2 cellular contexts compared by ENCODE assay signal in genomic region chr19:6228523-6229215, GRCh38.
TF ChIP-seq lines count a peak whose summit lies in the region.

No MANE protein-coding gene starts in this region.

TF ChIP-seq in H1, 55 proteins besides CTCF, POLR2A, EP300 and RAD21:
- TF ChIP-seq SAP30 (IDR thresholded peaks at IDR 0.05; ENCODE audit: insufficient read depth, insufficient replicate concordance, low read length) (no peak), YY1 (IDR thresholded peaks at IDR 0.05; ENCODE audit: low read depth, low read length) (no peak), SRF (IDR thresholded peaks at IDR 0.05; ENCODE audit: low read depth, low read length) (no peak), CHD7 (IDR thresholded peaks at IDR 0.05; ENCODE audit: insufficient replicate concordance, low read length) (no peak), JUND (IDR thresholded peaks at IDR 0.05; ENCODE audit: low read length) (no peak), SP1 (IDR thresholded peaks at IDR 0.05; ENCODE audit: low read depth, low read length) (no peak), SP4 (IDR thresholded peaks at IDR 0.05; ENCODE audit: low read length) (no peak), ZNF274 (IDR thresholded peaks at IDR 0.05; ENCODE audit: borderline replicate concordance, extremely low read depth, low read length) (no peak), BACH1 (IDR thresholded peaks at IDR 0.05; ENCODE audit: low read length) (no peak), TCF12 (IDR thresholded peaks at IDR 0.05; ENCODE audit: low read depth, low read length) (no peak), SIN3A (conservative IDR thresholded peaks at IDR 0.05 in 1 of 2, IDR thresholded peaks at IDR 0.05 in 1 of 2; ENCODE audit: low read depth in 1 of 2, low read length in 2 of 2) (no peak), CEBPB (IDR thresholded peaks at IDR 0.05; ENCODE audit: low read depth, low read length) (no peak), SP2 (IDR thresholded peaks at IDR 0.05; ENCODE audit: low read length) (no peak), CHD2 (IDR thresholded peaks at IDR 0.05; ENCODE audit: low read length) (no peak), CREB1 (IDR thresholded peaks at IDR 0.05) (no peak), RBBP5 (IDR thresholded peaks at IDR 0.05; ENCODE audit: borderline replicate concordance, low read depth, low read length) (no peak)
- TF ChIP-seq, protein P1, sequence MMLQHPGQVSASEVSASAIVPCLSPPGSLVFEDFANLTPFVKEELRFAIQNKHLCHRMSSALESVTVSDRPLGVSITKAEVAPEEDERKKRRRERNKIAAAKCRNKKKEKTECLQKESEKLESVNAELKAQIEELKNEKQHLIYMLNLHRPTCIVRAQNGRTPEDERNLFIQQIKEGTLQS (IDR thresholded peaks at IDR 0.05; ENCODE audit: insufficient read depth, low read depth, low read length) = no peak

TF ChIP-seq in HepG2, 621 proteins besides CTCF, POLR2A, EP300 and RAD21:
- TF ChIP-seq POGZ (CRISPR knock-in tag; IDR thresholded peaks at IDR 0.05) (no peak), EED (CRISPR knock-in tag; IDR thresholded peaks at IDR 0.05) (no peak), RARA (CRISPR knock-in tag; IDR thresholded peaks at IDR 0.05) (no peak), ZNF431 (CRISPR knock-in tag; IDR thresholded peaks at IDR 0.05; ENCODE audit: borderline replicate concordance, low read depth) (no peak), MED13 (CRISPR knock-in tag; IDR thresholded peaks at IDR 0.05) (no peak), PAX8 (CRISPR knock-in tag; IDR thresholded peaks at IDR 0.05; ENCODE audit: borderline replicate concordance) (no peak), NR0B2 (CRISPR knock-in tag; IDR thresholded peaks at IDR 0.05) (no peak)
- TF ChIP-seq, protein P2, sequence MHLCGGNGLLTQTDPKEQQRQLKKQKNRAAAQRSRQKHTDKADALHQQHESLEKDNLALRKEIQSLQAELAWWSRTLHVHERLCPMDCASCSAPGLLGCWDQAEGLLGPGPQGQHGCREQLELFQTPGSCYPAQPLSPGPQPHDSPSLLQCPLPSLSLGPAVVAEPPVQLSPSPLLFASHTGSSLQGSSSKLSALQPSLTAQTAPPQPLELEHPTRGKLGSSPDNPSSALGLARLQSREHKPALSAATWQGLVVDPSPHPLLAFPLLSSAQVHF (CRISPR knock-in tag; IDR thresholded peaks at IDR 0.05) = no peak
